16 cellular contexts compared by ENCODE assay signal in the genomic region with DNA sequence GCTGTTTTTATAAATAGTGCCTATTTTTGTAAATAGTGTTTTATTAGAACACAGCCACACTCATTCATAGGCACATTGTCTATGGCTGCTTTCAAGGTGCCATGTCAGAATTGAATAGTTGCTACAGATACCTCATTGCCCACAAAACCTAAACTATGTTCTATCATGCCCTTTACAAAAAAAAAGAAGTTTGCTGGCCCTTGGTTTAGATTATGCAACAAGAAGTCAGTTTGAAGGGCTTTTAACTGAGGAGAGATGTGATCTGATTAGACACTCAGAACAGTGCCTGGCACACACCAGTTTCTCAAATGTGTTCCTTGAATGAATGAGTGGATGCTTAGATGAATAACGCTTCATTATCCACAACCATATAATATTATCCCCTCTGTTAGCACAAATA.
DNase-seq lines count a peak whose midpoint lies in the region; TF ChIP-seq lines count a peak whose summit lies in the region.
"Had no signal": no experiment of that assay in that cellular context is flagged by ENCODE, and none has a peak within 500 bp of the region (broad histone marks: within the 10 kb centered on the region; RNA-seq: fewer than 3 reads in every experiment).

No MANE protein-coding gene starts in this region.

- no peaks in the 10 kb centered on the region for H4K20me1 ChIP-seq in neural cell (ENCODE audit: insufficient read depth)

- POLR2A ChIA-PET in activated CD4-positive, alpha-beta memory T cell treated with anti-CD3 and anti-CD28 coated beads, Interleukin-2, amount 10 ng/mL, durations not matched to agents 7 days and 5 days (lab: Charles Lee), result no interaction called here

- H3K9ac ChIP-seq in neural cell (ENCODE audit: low read length), result no peak overlapping the region

- CTCF ChIA-PET in activated CD4-positive, alpha-beta memory T cell treated with anti-CD3 and anti-CD28 coated beads, Interleukin-2, amount 10 ng/mL, durations not matched to agents 7 days and 5 days (lab: Charles Lee), result no interaction called here

- H3K4me2 ChIP-seq in neural cell (ENCODE audit: low read length), result no peak overlapping the region

- H2AFZ ChIP-seq in neural cell (ENCODE audit: low read depth, low read length), result no peak overlapping the region

- H3K79me2 ChIP-seq in neural cell (replicated peaks; ENCODE audit: insufficient read depth, low read length), result no peaks in the 10 kb centered on the region

- H3K36me3 Mint-ChIP-seq in activated CD4-positive, alpha-beta memory T cell treated with anti-CD3 and anti-CD28 coated beads, Interleukin-2, amount 10 ng/mL, durations not matched to agents 7 days and 5 days (ENCODE audit: low read depth), result no peaks in the 10 kb centered on the region

- TF ChIP-seq EP300 in neural cell (conservative IDR thresholded peaks at IDR 0.05; ENCODE audit: poor library complexity, severe bottlenecking), result no peak

- no peak overlapping the region for H3K27ac Mint-ChIP-seq in activated CD4-positive, alpha-beta memory T cell treated with anti-CD3 and anti-CD28 coated beads, Interleukin-2, amount 10 ng/mL, durations not matched to agents 7 days and 5 days
- H3K27ac Mint-ChIP-seq: T-helper 1 cell treated with Interleukin-12 subunit alpha and Interleukin-12 subunit beta and Interleukin-4 antibody, amounts not matched to agents 30 μg/mL and 1 μg/mL, for 36 hours had no signal

- H3K27ac ChIP-seq in HL-60 (replicated peaks), result peak overlapping the region; percentile 15
- peak overlapping the region; percentile 23 for H3K27ac ChIP-seq in neural cell (ENCODE audit: low read length)

- no peaks in the 10 kb centered on the region for H3K27me3 ChIP-seq in HL-60 (ENCODE audit: insufficient read depth, poor library complexity, severe bottlenecking)
- H3K27me3 ChIP-seq in neural cell (ENCODE audit: insufficient read depth, low read depth, low read length), result peaks cover 7% of the 10 kb centered on the region

- no peaks in the 10 kb centered on the region for H3K27me3 Mint-ChIP-seq in activated CD4-positive, alpha-beta memory T cell treated with anti-CD3 and anti-CD28 coated beads, Interleukin-2, amount 10 ng/mL, durations not matched to agents 7 days and 5 days

- no peak overlapping the region for H3K4me3 Mint-ChIP-seq in activated CD4-positive, alpha-beta memory T cell treated with anti-CD3 and anti-CD28 coated beads, Interleukin-2, amount 10 ng/mL, durations not matched to agents 7 days and 5 days
- H3K4me3 Mint-ChIP-seq: T-helper 1 cell treated with Interleukin-12 subunit alpha and Interleukin-12 subunit beta and Interleukin-4 antibody, amounts not matched to agents 30 μg/mL and 1 μg/mL, for 36 hours had no signal

- H3K36me3 ChIP-seq in neural cell (ENCODE audit: insufficient read depth, low read length), result no peaks in the 10 kb centered on the region

- H3K4me3 ChIP-seq in HL-60 (replicated peaks; ENCODE audit: insufficient read depth, low read length), result no peak overlapping the region
- peak overlapping the region; percentile 32 for H3K4me3 ChIP-seq in NB4 (ENCODE audit: low read depth, low read length)
- peak overlapping the region; percentile 33 for H3K4me3 ChIP-seq in neural cell (ENCODE audit: low read length)

- H3K4me1 Mint-ChIP-seq in activated CD4-positive, alpha-beta memory T cell treated with anti-CD3 and anti-CD28 coated beads, Interleukin-2, amount 10 ng/mL, durations not matched to agents 7 days and 5 days, result no peaks in the 10 kb centered on the region

- DNase-seq in HL-60 (ENCODE audit: low read depth in 1 of 2, low spot score in 1 of 2) (no peak), NB4 (ENCODE audit: low read depth) (peak; percentile 70), SKM-1 treated with dmso at 0.1 percent for 144 hours (lab: John Stamatoyannopoulos, UW; ENCODE audit: unreplicated experiment) (peak; percentile 58), NCI-H2081 treated with DMSO at 0.1 percent for 48 hours (lab: John Stamatoyannopoulos, UW) (no peak), NCI-H524 treated with DMSO at 0.1 percent for 48 hours (lab: John Stamatoyannopoulos, UW) (no peak)
- no peak for DNase-seq in activated CD4-positive, alpha-beta memory T cell treated with anti-CD3 and anti-CD28 coated beads, Interleukin-2, amount 10 ng/mL, durations not matched to agents 7 days and 5 days
- DNase-seq: C1 segment of cervical spinal cord, DMS 273 treated with DMSO at 0.1 percent for 48 hours, NCI-H1048, NCI-H1436, NCI-H2029, PC-3, RPMI8226, SHP77 treated with DMSO at 0.1 percent for 48 hours had no signal

- peak; percentile 27 for TF ChIP-seq RAD21 in neural cell (conservative IDR thresholded peaks at IDR 0.05)

- H3K9me2 ChIP-seq in neural cell (ENCODE audit: insufficient read depth, low read length), result no peaks in the 10 kb centered on the region

- peaks cover 3% of the 10 kb centered on the region for H3F3A ChIP-seq in neural cell (ENCODE audit: insufficient read depth, low read length, poor library complexity, severe bottlenecking)

- H3K9me3 Mint-ChIP-seq in activated CD4-positive, alpha-beta memory T cell treated with anti-CD3 and anti-CD28 coated beads, Interleukin-2, amount 10 ng/mL, durations not matched to agents 7 days and 5 days, result no peaks in the 10 kb centered on the region
- H3K9me3 Mint-ChIP-seq: T-helper 1 cell treated with Interleukin-12 subunit alpha and Interleukin-12 subunit beta and Interleukin-4 antibody, amounts not matched to agents 30 μg/mL and 1 μg/mL, for 36 hours had no signal

- H3K9me3 ChIP-seq in neural cell (ENCODE audit: low read length), result no peaks in the 10 kb centered on the region

- TF ChIP-seq POLR2A in NB4 (IDR thresholded peaks at IDR 0.05; ENCODE audit: extremely low read depth, insufficient read length), result no peak

- TF ChIP-seq CTCF in HL-60 (IDR thresholded peaks at IDR 0.05; ENCODE audit: insufficient read depth, low read length), result no peak
- no peak for TF ChIP-seq CTCF in NB4 (IDR thresholded peaks at IDR 0.05; ENCODE audit: low read depth, low read length)
- no peak for TF ChIP-seq CTCF in neural cell (IDR thresholded peaks at IDR 0.05; ENCODE audit: poor library complexity, severe bottlenecking)

TF ChIP-seq in neural cell, 6 proteins besides CTCF, POLR2A, EP300 and RAD21:
- TF ChIP-seq EZH2 (IDR thresholded peaks at IDR 0.05; ENCODE audit: borderline replicate concordance, insufficient read depth, low read length, poor library complexity, severe bottlenecking) (no peak), MXI1 (conservative IDR thresholded peaks at IDR 0.05; ENCODE audit: poor library complexity, severe bottlenecking) (no peak), TAF1 (IDR thresholded peaks at IDR 0.05; ENCODE audit: low read depth) (no peak), POLR2AphosphoS5 (IDR thresholded peaks at IDR 0.05) (no peak), SMC3 (conservative IDR thresholded peaks at IDR 0.05; ENCODE audit: poor library complexity) (no peak)
- TF ChIP-seq, protein P1, sequence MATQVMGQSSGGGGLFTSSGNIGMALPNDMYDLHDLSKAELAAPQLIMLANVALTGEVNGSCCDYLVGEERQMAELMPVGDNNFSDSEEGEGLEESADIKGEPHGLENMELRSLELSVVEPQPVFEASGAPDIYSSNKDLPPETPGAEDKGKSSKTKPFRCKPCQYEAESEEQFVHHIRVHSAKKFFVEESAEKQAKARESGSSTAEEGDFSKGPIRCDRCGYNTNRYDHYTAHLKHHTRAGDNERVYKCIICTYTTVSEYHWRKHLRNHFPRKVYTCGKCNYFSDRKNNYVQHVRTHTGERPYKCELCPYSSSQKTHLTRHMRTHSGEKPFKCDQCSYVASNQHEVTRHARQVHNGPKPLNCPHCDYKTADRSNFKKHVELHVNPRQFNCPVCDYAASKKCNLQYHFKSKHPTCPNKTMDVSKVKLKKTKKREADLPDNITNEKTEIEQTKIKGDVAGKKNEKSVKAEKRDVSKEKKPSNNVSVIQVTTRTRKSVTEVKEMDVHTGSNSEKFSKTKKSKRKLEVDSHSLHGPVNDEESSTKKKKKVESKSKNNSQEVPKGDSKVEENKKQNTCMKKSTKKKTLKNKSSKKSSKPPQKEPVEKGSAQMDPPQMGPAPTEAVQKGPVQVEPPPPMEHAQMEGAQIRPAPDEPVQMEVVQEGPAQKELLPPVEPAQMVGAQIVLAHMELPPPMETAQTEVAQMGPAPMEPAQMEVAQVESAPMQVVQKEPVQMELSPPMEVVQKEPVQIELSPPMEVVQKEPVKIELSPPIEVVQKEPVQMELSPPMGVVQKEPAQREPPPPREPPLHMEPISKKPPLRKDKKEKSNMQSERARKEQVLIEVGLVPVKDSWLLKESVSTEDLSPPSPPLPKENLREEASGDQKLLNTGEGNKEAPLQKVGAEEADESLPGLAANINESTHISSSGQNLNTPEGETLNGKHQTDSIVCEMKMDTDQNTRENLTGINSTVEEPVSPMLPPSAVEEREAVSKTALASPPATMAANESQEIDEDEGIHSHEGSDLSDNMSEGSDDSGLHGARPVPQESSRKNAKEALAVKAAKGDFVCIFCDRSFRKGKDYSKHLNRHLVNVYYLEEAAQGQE (IDR thresholded peaks at IDR 0.05; ENCODE audit: borderline replicate concordance), result no peak

Comparison
In these comparisons a context has a peak if more than half of its experiments do, and no peak if none do; other contexts are left out.
1. DNase-seq: peak in NB4 (single experiment) and SKM-1 treated with dmso at 0.1 percent for 144 hours (single experiment); none in HL-60 (0 of 2), activated CD4-positive, alpha-beta memory T cell treated with anti-CD3 and anti-CD28 coated beads, Interleukin-2, amount 10 ng/mL, durations not matched to agents 7 days and 5 days (single experiment), NCI-H2081 treated with DMSO at 0.1 percent for 48 hours (single experiment) and NCI-H524 treated with DMSO at 0.1 percent for 48 hours (single experiment).